In the genomic region with DNA sequence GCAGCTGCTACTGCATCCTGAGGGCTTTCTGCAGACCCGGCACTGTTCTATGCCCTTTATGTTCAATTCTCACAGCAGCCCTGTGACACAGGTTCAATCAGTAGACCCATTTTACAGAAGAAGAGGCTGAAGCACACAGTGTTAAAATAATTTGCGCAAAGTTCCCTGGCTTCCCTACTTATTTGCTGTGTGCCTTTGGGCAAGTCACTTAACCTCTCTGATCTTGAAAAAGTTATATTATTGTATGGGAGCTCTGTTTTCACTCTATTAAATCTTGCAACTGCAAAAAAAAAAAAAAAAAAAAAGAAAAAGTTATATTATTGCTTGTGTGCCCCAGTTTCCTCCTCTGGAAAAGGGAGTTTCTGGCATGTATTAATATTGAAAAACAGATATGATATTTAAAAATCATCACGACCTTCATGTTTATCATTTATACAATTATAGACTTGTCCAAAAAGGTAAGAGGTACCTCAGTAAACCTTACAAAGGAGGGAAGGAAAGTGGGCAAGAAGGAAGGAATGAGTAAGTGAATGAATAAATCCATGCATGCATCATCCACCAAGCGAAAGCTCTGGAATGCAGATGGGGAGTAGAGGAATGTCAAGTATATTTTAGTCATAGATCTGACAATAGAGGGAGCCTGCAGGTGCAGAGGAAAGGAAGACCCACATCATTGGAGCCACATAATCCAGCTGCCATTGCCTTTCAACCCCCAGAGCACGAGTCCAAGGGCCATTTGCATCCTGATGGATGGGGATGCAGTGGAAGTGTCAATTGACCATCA, we compare ENCODE assay signal across 18 cellular contexts. TPM values are rescaled to one million over a fixed set of nuclear protein-coding genes. Genes with fewer than 3 reads are reported as not detected.
A peak's percentile ranks its signal among the peaks of the same experiment; 100 is the strongest.
DNase-seq lines count a peak whose midpoint lies in the region; ATAC-seq, FAIRE-seq and TF ChIP-seq lines count a peak whose summit lies in the region.
"Had no signal": no experiment of that assay in that cellular context is flagged by ENCODE, and none has a peak within 500 bp of the region (broad histone marks: within the 10 kb centered on the region; RNA-seq: fewer than 3 reads in every experiment).

No MANE protein-coding gene starts in this region.

- POLR2A ChIA-PET in K562 (lab: Yijun Ruan, JAX): no interaction called here
- POLR2A ChIA-PET in CD8-positive, alpha-beta T cell (lab: Charles Lee): no interaction called here

- H3K4ac ChIP-seq in mesendoderm (ENCODE audit: low read depth, low read length): no peak overlapping the region

- in situ Hi-C loops in K562 (cut with MboI): loop anchor here (5.0 to 10.0 kb wide), 2 partner anchors 103 to 190 kb away; no protein-coding TSS in a partner anchor

- H3K79me1 ChIP-seq in mesendoderm (ENCODE audit: low read length): no peaks in the 10 kb centered on the region

- no peak for TF ChIP-seq CTCF in K562 (IDR thresholded peaks at IDR 0.05 in 2 of 3, conservative IDR thresholded peaks at IDR 0.05 in 1 of 3; ENCODE audit: insufficient read depth in 2 of 3, low read depth in 1 of 3, low read length in 3 of 3)
- TF ChIP-seq CTCF in CD8-positive, alpha-beta T cell (IDR thresholded peaks at IDR 0.05): no peak

- H3K79me2 ChIP-seq in K562 (ENCODE audit: control insufficient read depth, insufficient read depth, low read length) (no peaks in the 10 kb centered on the region), mesendoderm (ENCODE audit: control insufficient read depth, insufficient read depth, low read length) (no peaks in the 10 kb centered on the region)

- H3K9ac ChIP-seq in K562 (ENCODE audit: insufficient read depth in 1 of 2, low read depth in 2 of 2, low read length in 2 of 2): no peak overlapping the region
- no peak overlapping the region for H3K9ac ChIP-seq in mesendoderm (ENCODE audit: low read length)

- H3K9me3 Mint-ChIP-seq in CD8-positive, alpha-beta T cell: no peaks in the 10 kb centered on the region

- TF ChIP-seq EP300 in K562 (IDR thresholded peaks at IDR 0.05; ENCODE audit: low read length): no peak

- no peak overlapping the region for H2BK5ac ChIP-seq in mesendoderm (ENCODE audit: low read length)

- no peak overlapping the region for H2BK15ac ChIP-seq in mesendoderm (replicated peaks; ENCODE audit: low read depth)

- CTCF ChIA-PET in K562 (lab: Yijun Ruan, JAX; ENCODE audit: low intra/inter-chr PET ratio): interaction anchor here (0.6 kb wide), 1 partner anchor 152 kb away, joined by 3 read pairs; no protein-coding TSS in a partner anchor
- CTCF ChIA-PET in CD8-positive, alpha-beta T cell (lab: Charles Lee): no interaction called here

- H3K27ac ChIP-seq in K562 (ENCODE audit: extremely low read depth, low read depth, low read length): no peak overlapping the region
- H3K27ac ChIP-seq in mesendoderm (ENCODE audit: low read depth, low read length): no peak overlapping the region
- no peak overlapping the region for H3K27ac ChIP-seq in CD8-positive, alpha-beta T cell (ENCODE audit: low read depth, low read length)
- H3K27ac ChIP-seq: C4-2B had no signal

- no peak overlapping the region for H3K23ac ChIP-seq in mesendoderm (ENCODE audit: low read length)

- TF ChIP-seq POLR2A in GM12892 (IDR thresholded peaks at IDR 0.05; ENCODE audit: low read depth, low read length) (no peak), K562 (conservative IDR thresholded peaks at IDR 0.05) (no peak)

- H3K27me3 Mint-ChIP-seq in CD8-positive, alpha-beta T cell (ENCODE audit: low read depth): peaks cover 21% of the 10 kb centered on the region

- H2AK5ac ChIP-seq in mesendoderm (ENCODE audit: low read length): no peak overlapping the region

- H3K27me3 ChIP-seq in K562 (ENCODE audit: control insufficient read depth in 2 of 2, insufficient read depth in 2 of 2, low read length in 2 of 2) (no peaks in the 10 kb centered on the region; a peak in 1 of 5 replicates), mesendoderm (ENCODE audit: insufficient read depth, low read length, poor library complexity) (no peaks in the 10 kb centered on the region)
- H3K27me3 ChIP-seq in CD8-positive, alpha-beta T cell (ENCODE audit: insufficient read depth, low read length): no peaks in the 10 kb centered on the region
- H3K27me3 ChIP-seq: BE2C had no signal

- H3K4me1 ChIP-seq in K562 (replicated peaks in 1 of 2; ENCODE audit: control insufficient read depth in 2 of 2, insufficient read depth in 2 of 2, low read length in 2 of 2): no peaks in the 10 kb centered on the region
- no peaks in the 10 kb centered on the region for H3K4me1 ChIP-seq in mesendoderm (ENCODE audit: control insufficient read depth, low read depth, low read length)
- H3K4me1 ChIP-seq in CD8-positive, alpha-beta T cell (ENCODE audit: insufficient read depth, low read length): no peaks in the 10 kb centered on the region
- H3K4me1 ChIP-seq: BE2C had no signal

- ATAC-seq in K562 (no peak), HG02840 (IDR thresholded peaks at IDR 0.05; ENCODE audit: low FRiP score, unreplicated experiment) (no peak)
- ATAC-seq in CD8-positive, alpha-beta T cell: no peak

- no peak for TF ChIP-seq RAD21 in K562 (CRISPR knock-in tag; conservative IDR thresholded peaks at IDR 0.05 in 1 of 2, IDR thresholded peaks at IDR 0.05 in 1 of 2)

- H3K27ac Mint-ChIP-seq in CD8-positive, alpha-beta T cell: no peak overlapping the region
- H3K27ac Mint-ChIP-seq: CD8-positive, alpha-beta memory T cell; H9 had no signal

- H3K36me3 ChIP-seq in K562 (ENCODE audit: control insufficient read depth, insufficient read depth, low read length) (no peaks in the 10 kb centered on the region), mesendoderm (ENCODE audit: control insufficient read depth, insufficient read depth, low read length) (no peaks in the 10 kb centered on the region)
- no peaks in the 10 kb centered on the region for H3K36me3 ChIP-seq in CD8-positive, alpha-beta T cell (ENCODE audit: insufficient read depth, low read length)
- H3K36me3 ChIP-seq: BE2C had no signal

- FAIRE-seq in GM12892 (lab: Jason Lieb, UNC): peak; percentile 57
- FAIRE-seq in K562 (lab: Jason Lieb, UNC): no peak
- FAIRE-seq in frontal cortex (lab: Jason Lieb, UNC): no peak
- FAIRE-seq: A204.1 had no signal

- no peak overlapping the region for H4K8ac ChIP-seq in mesendoderm (ENCODE audit: low read depth, low read length)

- DNase-seq in GM12892 (ENCODE audit: insufficient read length) (no peak), HT1080 (ENCODE audit: low read depth) (peak; percentile 63), K562 (ENCODE audit: extremely low read depth in 1 of 4, low spot score in 3 of 4) (no peak), mesendoderm (peak; percentile 56), frontal cortex (ENCODE audit: low spot score in 2 of 2) (no peak), NCI-H2196 (lab: John Stamatoyannopoulos, UW; ENCODE audit: unreplicated experiment) (no peak)
- no peak for DNase-seq in CD8-positive, alpha-beta T cell
- DNase-seq: BE2C; Caco-2; CD8-positive, alpha-beta memory T cell; DND-41; GF-D8; H9; KBM-7 had no signal

- no peaks in the 10 kb centered on the region for H3K9me1 ChIP-seq in K562 (ENCODE audit: control insufficient read depth, insufficient read depth, low read length)

- no peak overlapping the region for H3K18ac ChIP-seq in mesendoderm (ENCODE audit: low read length)

- no peaks in the 10 kb centered on the region for H3K36me3 Mint-ChIP-seq in CD8-positive, alpha-beta T cell
- H3K36me3 Mint-ChIP-seq: CD8-positive, alpha-beta memory T cell had no signal

- H3K9me3 ChIP-seq in K562 (replicated peaks; ENCODE audit: control insufficient read depth, insufficient read depth, low read depth, low read length): no peaks in the 10 kb centered on the region
- no peaks in the 10 kb centered on the region for H3K9me3 ChIP-seq in CD8-positive, alpha-beta T cell (ENCODE audit: low read length)
- H3K9me3 ChIP-seq: BE2C, Caco-2 had no signal

- 61% methylated on average over 4 of the region's 5 CpGs for WGBS in K562 (ENCODE audit: insufficient coverage, low coverage, missing lambda C conversion rate)
- WGBS in mesendoderm (ENCODE audit: extremely low coverage, insufficient coverage, low lambda C conversion rate): no CpG with 5 or more reads among the region's 5 CpGs

- no peak overlapping the region for H3K56ac ChIP-seq in mesendoderm (ENCODE audit: low read length)

- no peak overlapping the region for H3K4me3 Mint-ChIP-seq in CD8-positive, alpha-beta T cell
- H3K4me3 Mint-ChIP-seq: CD8-positive, alpha-beta memory T cell; H9 had no signal

- H4K20me1 ChIP-seq in K562 (replicated peaks; ENCODE audit: control insufficient read depth, insufficient read depth, low read length): no peaks in the 10 kb centered on the region

- intact Hi-C loops in K562 (cut with micrococcal nuclease): loop anchor here (5.0 kb wide), 1 partner anchor 188 kb away; no protein-coding TSS in a partner anchor
- intact Hi-C loops in CD8-positive, alpha-beta T cell (cut with DNase I, micrococcal nuclease): no loop called here

- no peaks in the 10 kb centered on the region for H3K4me1 Mint-ChIP-seq in CD8-positive, alpha-beta T cell (ENCODE audit: low read depth)
- H3K4me1 Mint-ChIP-seq: CD8-positive, alpha-beta memory T cell had no signal

- H3K4me2 ChIP-seq in K562 (ENCODE audit: insufficient read depth, low read length): no peak overlapping the region
- no peak overlapping the region for H3K4me2 ChIP-seq in mesendoderm (ENCODE audit: low read length)

- BruUV-seq in K562 (replicated peaks; lab: Mats Ljungman, UMichigan): no TSS peak

- H3K4me3 ChIP-seq in K562: no peak overlapping the region
- no peak overlapping the region for H3K4me3 ChIP-seq in mesendoderm (ENCODE audit: low read length)
- no peak overlapping the region for H3K4me3 ChIP-seq in CD8-positive, alpha-beta T cell (ENCODE audit: low read depth, low read length)

- no peak overlapping the region for H2BK120ac ChIP-seq in mesendoderm (ENCODE audit: low read depth, low read length)

- H4K5ac ChIP-seq in mesendoderm (ENCODE audit: low read length): no peak overlapping the region

- H2AFZ ChIP-seq in K562 (ENCODE audit: low read depth, low read length): no peak overlapping the region

RNA-seq across cellular contexts. Expression of a gene that starts 21.2 kb away (rescaled TPM):
- polyA plus RNA-seq in GM12892 (2012; ENCODE audit: missing spikeins): 0.61 TPM
- not detected in 2 replicates for total RNA-seq in HT1080 (2014; rRNA removed; shearing (Covaris generic))
- polyA plus RNA-seq in HT1080 (2015; cell fraction: cytosol; rRNA removed): not detected in 2 replicates
- polyA plus RNA-seq in HT1080 (2015; cell fraction: nucleus; rRNA removed): not detected in 2 replicates
- 0.23 and 0.28 TPM in 2 replicates for total RNA-seq in K562 (2011; cell fraction: chromatin; rRNA removed; ENCODE audit: low replicate concordance)
- 0.39 and 0.50 TPM in 2 replicates for total RNA-seq in K562 (2011; cell fraction: nucleolus; rRNA removed)
- total RNA-seq in K562 (2011; cell fraction: nucleoplasm; rRNA removed): 0.23 and 0.51 TPM in 2 replicates
- total RNA-seq in K562 (2014; rRNA removed) (0.05 and 0.16 TPM in 2 replicates), K562 (2014; rRNA removed; fragmentation: Illumina TruSeq; extraction: Trizol) (0.06 and 0.07 TPM in 2 replicates), K562 (2015; rRNA removed; fragmentation: Illumina TruSeq; extraction: Trizol) (0.19 and 0.36 TPM in 2 replicates), K562 (2021) (0.07 and 0.18 TPM in 2 replicates), frontal cortex (not detected)
- polyA plus RNA-seq in K562 (2011; rRNA removed) (0.08 and 0.25 TPM in 2 replicates), K562 (2014; fragmentation: Illumina TruSeq; extraction: Trizol) (0.09 TPM in 1 of 2 replicates, not detected in the other), K562 (2014; fragmentation: Nextera tagmentation; extraction: Ambion mirVana) (under 1 TPM; 0.03 to 0.06 TPM), K562 (2014; rRNA removed) (0.11 and 0.12 TPM in 2 replicates)
- polyA plus RNA-seq in K562 (2011; cell fraction: cytosol; rRNA removed): 0.13 and 0.42 TPM in 2 replicates
- 0.04 and 0.18 TPM in 2 replicates for polyA plus RNA-seq in K562 (2011; cell fraction: nucleus; rRNA removed)
- 0.39 and 0.76 TPM in 2 replicates for polyA plus RNA-seq in K562 (2012)
- 0.15 and 0.28 TPM in 2 replicates for polyA minus RNA-seq in K562 (2011; rRNA and poly(A)+ RNA removed)
- 0.38 TPM in 1 of 2 replicates, not detected in the other for polyA minus RNA-seq in K562 (2011; cell fraction: cytosol; rRNA and poly(A)+ RNA removed)
- 0.22 and 0.27 TPM in 2 replicates for polyA minus RNA-seq in K562 (2011; cell fraction: nucleus; rRNA and poly(A)+ RNA removed)
- not detected for polyA plus RNA-seq in mesendoderm (2013, experiment 1 of 2)
- not detected for polyA plus RNA-seq in mesendoderm (2013, experiment 2 of 2)
- total RNA-seq in CD8-positive, alpha-beta T cell: not detected
- total RNA-seq: CD8-positive, alpha-beta memory T cell; H9 had no signal
- polyA plus RNA-seq: AG04450; CD8-positive, alpha-beta memory T cell had no signal

Comparison
In these comparisons a context has a peak if more than half of its experiments do, and no peak if none do; other contexts are left out.
1. DNase-seq: peak in HT1080 (single experiment) and mesendoderm (single experiment); none in GM12892 (single experiment), K562 (0 of 4), frontal cortex (0 of 2), NCI-H2196 (single experiment) and CD8-positive, alpha-beta T cell (0 of 7).